8 cellular contexts compared by ENCODE assay signal in the genomic region with DNA sequence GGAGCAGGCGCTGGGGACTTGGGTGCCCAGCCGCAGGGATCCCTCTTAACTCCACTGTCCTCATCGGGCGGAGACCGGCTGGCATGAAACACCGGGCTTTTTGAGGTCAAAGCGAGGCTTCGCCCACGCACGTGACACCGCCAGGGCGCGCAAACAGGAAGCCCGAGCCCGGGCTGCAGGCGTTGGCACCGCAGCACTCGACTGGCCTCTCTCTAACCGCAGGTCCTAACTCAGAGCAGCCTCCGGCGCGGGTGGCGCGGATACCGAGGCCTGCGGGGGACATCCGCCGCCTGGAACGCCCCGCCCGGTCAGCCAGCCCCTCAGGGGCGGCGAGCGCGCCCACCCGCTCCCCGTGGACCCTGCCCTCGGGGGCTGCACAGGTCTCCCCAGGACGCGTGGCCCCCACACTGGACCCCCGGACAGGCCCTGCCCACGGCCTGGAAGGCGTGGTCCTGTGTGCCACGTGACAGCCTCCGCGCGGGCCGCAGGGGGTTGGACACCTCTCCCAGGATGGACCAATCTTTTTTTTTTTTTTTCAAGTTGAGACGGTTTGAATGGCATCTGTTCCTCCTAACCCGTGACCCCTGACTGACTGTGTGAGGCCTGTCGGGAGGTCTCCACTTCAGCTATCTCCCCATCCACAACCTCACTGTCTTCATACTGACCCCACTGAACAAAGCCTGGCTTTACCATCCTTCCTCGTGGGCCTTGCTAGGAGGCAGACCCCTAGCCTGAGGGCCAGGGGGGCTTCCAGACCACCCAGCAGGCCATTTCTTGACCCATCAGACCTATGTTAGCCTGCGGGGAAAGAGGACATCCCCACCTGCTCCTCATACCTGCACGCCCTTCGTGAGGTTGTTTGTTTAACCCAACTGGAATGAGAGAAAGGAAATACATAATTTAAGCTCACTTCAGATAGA. TPM values are rescaled to one million over a fixed set of nuclear protein-coding genes. Genes with fewer than 3 reads are reported as not detected.
DNase-seq lines count a peak whose midpoint lies in the region; ATAC-seq, FAIRE-seq and TF ChIP-seq lines count a peak whose summit lies in the region.

No MANE protein-coding gene starts in this region.

- H3K36me3 ChIP-seq in pancreas (no peaks in the 10 kb centered on the region), thoracic aorta (no peaks in the 10 kb centered on the region)

- H3K4me3 ChIP-seq in pancreas = peak overlapping the region in 3 of 4 donors; percentile 2 to 33 (median 4)
- H3K4me3 ChIP-seq in thoracic aorta = peak overlapping the region; percentile 69

- H3K9me3 ChIP-seq in pancreas = no peaks in the 10 kb centered on the region
- H3K9me3 ChIP-seq in thoracic aorta = no peaks in the 10 kb centered on the region

- FAIRE-seq in pancreas (lab: Jason Lieb, UNC) = no peak

- peak overlapping the region in 1 of 4 donors; percentile 46 for H3K27ac ChIP-seq in pancreas
- peak overlapping the region in 1 of 2 donors; percentile 51 for H3K27ac ChIP-seq in thoracic aorta

- WGBS in pancreas, 2 donors = 30 to 51% methylated on average over 54 to 55 of the region's 55 CpGs

- ATAC-seq in pancreas = peak in 3 of 4 donors; percentile 45 to 56 (median 45)
- ATAC-seq in thoracic aorta (ENCODE audit: insufficient number of reproducible peaks, low FRiP score, low read depth) = peak; percentile 13
- ATAC-seq in GM21825 (IDR thresholded peaks at IDR 0.05; ENCODE audit: unreplicated experiment) = no peak
- no peak for ATAC-seq in SK-N-SH treated with all-trans-retinoic acid at 6 μM for 48 hours

- DNase-seq in CMK (ENCODE audit: low read depth) (peak; percentile 62), pancreas (peak; percentile 30 to 69 (median 48)), thoracic aorta (ENCODE audit: low spot score) (no peak), kidney glomerular epithelial cell (lab: John Stamatoyannopoulos, UW) (no peak)
- peak; percentile 74 for DNase-seq in activated CD4-positive, alpha-beta T cell treated with anti-CD3 and anti-CD28 coated beads for 48 hours
- DNase-seq in effector CD8-positive, alpha-beta T cell (lab: John Stamatoyannopoulos, UW) = peak; percentile 10

- peaks cover 0 to 32% (median 7%) of the 10 kb centered on the region in 3 donors for H3K4me1 ChIP-seq in pancreas
- peaks cover 20 to 39% of the 10 kb centered on the region in 2 donors for H3K4me1 ChIP-seq in thoracic aorta (ENCODE audit: control insufficient read depth in 1 of 2, low read depth in 2 of 2)

- H3K27me3 ChIP-seq in pancreas (no peaks in the 10 kb centered on the region), thoracic aorta (replicated peaks; ENCODE audit: insufficient read depth) (no peaks in the 10 kb centered on the region)

- no peak for TF ChIP-seq CTCF in pancreas (IDR thresholded peaks at IDR 0.05)
- TF ChIP-seq CTCF in thoracic aorta (IDR thresholded peaks at IDR 0.05) = no peak

- intact Hi-C loops in pancreas (cut with DNase I) = no loop called here

TF ChIP-seq in SK-N-SH treated with all-trans-retinoic acid at 6 μM for 48 hours, 23 proteins besides CTCF, POLR2A, EP300 and RAD21 (continues in another document):
- TF ChIP-seq ESRRG (CRISPR knock-in tag; IDR thresholded peaks at IDR 0.05) = no peak
- TF ChIP-seq TCF4 (CRISPR knock-in tag; IDR thresholded peaks at IDR 0.05; ENCODE audit: borderline replicate concordance) = no peak
- TF ChIP-seq, protein P1, sequence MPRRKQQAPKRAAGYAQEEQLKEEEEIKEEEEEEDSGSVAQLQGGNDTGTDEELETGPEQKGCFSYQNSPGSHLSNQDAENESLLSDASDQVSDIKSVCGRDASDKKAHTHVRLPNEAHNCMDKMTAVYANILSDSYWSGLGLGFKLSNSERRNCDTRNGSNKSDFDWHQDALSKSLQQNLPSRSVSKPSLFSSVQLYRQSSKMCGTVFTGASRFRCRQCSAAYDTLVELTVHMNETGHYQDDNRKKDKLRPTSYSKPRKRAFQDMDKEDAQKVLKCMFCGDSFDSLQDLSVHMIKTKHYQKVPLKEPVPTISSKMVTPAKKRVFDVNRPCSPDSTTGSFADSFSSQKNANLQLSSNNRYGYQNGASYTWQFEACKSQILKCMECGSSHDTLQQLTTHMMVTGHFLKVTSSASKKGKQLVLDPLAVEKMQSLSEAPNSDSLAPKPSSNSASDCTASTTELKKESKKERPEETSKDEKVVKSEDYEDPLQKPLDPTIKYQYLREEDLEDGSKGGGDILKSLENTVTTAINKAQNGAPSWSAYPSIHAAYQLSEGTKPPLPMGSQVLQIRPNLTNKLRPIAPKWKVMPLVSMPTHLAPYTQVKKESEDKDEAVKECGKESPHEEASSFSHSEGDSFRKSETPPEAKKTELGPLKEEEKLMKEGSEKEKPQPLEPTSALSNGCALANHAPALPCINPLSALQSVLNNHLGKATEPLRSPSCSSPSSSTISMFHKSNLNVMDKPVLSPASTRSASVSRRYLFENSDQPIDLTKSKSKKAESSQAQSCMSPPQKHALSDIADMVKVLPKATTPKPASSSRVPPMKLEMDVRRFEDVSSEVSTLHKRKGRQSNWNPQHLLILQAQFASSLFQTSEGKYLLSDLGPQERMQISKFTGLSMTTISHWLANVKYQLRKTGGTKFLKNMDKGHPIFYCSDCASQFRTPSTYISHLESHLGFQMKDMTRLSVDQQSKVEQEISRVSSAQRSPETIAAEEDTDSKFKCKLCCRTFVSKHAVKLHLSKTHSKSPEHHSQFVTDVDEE (CRISPR knock-in tag; IDR thresholded peaks at IDR 0.05) = no peak
- TF ChIP-seq GLIS3 (CRISPR knock-in tag; IDR thresholded peaks at IDR 0.05) = no peak
- TF ChIP-seq RARB (CRISPR knock-in tag; IDR thresholded peaks at IDR 0.05) = no peak
- TF ChIP-seq CSRNP3 (CRISPR knock-in tag; IDR thresholded peaks at IDR 0.05) = no peak
- TF ChIP-seq PPARA (CRISPR knock-in tag; IDR thresholded peaks at IDR 0.05; ENCODE audit: borderline replicate concordance) = no peak
- no peak for TF ChIP-seq CREB5 (CRISPR knock-in tag; IDR thresholded peaks at IDR 0.05; ENCODE audit: low read depth)
- no peak for TF ChIP-seq ZNF70 (CRISPR knock-in tag; IDR thresholded peaks at IDR 0.05)
- TF ChIP-seq ZFP3 (CRISPR knock-in tag; IDR thresholded peaks at IDR 0.05) = no peak
- no peak for TF ChIP-seq SNAI2 (CRISPR knock-in tag; IDR thresholded peaks at IDR 0.05)
- TF ChIP-seq OSR1 (CRISPR knock-in tag; IDR thresholded peaks at IDR 0.05) = no peak
- no peak for TF ChIP-seq TOX (CRISPR knock-in tag; IDR thresholded peaks at IDR 0.05; ENCODE audit: borderline replicate concordance)
- no peak for TF ChIP-seq POU6F1 (CRISPR knock-in tag; IDR thresholded peaks at IDR 0.05; ENCODE audit: borderline replicate concordance, low read depth)

RNA-seq across cellular contexts. Expression of gene SLC47A2, which starts 8.4 kb away (rescaled TPM):
- total RNA-seq in pancreas (not detected), thoracic aorta (not detected)
- polyA plus RNA-seq in pancreas = not detected

RNA-seq across cellular contexts. Expression of gene ALDH3A1, which starts 23.3 kb away (rescaled TPM):
- total RNA-seq in pancreas = under 1 TPM in 3 of 6 donors, not detected in 3; 0.20 to 0.51 (median 0.47) TPM
- under 1 TPM; 0.23 to 0.34 TPM for polyA plus RNA-seq in pancreas
- total RNA-seq in thoracic aorta = 10 to 100 TPM in 1 of 2 donors, 1 to 10 TPM in 1; 3.2 to 21.2 TPM

Comparison
In these comparisons a context has a peak if more than half of its experiments do, and no peak if none do; other contexts are left out.
1. DNase-seq: peak in CMK (single experiment), activated CD4-positive, alpha-beta T cell treated with anti-CD3 and anti-CD28 coated beads for 48 hours (single experiment), effector CD8-positive, alpha-beta T cell (single experiment) and pancreas (6 of 6); none in thoracic aorta (single experiment) and kidney glomerular epithelial cell (single experiment).
2. ATAC-seq: peak in pancreas (3 of 4) and thoracic aorta (single experiment); none in GM21825 (single experiment) and SK-N-SH treated with all-trans-retinoic acid at 6 μM for 48 hours (single experiment).